17 cellular contexts compared by ENCODE assay signal in the genomic region with DNA sequence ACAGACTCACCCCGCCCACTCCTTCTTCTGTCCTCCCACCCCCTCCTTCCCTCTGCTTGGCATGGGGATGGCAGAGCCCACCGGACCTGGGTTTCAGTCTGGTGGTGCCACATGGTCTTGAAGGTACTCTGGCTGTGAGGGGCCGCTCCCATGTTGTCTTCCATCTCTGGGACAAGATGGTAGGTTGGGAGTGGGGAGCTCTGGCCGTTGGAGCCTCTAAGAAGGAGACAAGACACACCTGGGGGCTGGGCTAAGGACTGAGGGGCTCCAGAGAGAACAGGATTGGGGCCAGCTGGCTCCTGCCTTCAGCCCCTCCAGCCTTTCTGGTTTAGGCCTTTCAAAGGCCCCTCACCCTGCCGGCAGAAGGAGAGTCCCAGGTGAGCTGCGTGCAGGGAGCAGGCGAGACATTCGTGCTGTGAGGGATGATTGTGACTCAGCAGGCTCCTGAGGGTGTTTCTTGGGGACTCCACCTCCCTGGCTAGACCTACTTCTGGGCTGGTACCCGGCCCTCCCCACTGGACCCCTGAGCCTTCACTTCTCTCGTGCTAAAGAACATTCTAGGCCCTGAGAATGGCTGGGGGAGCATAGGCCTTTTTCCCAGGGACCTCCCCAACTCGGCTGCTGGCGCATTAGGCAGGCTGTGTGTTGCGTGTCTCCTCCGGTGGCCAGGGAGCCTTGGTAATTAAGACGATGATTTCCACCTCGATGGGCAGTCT.
"Had no signal": no experiment of that assay in that cellular context is flagged by ENCODE, and none has a peak within 500 bp of the region (broad histone marks: within the 10 kb centered on the region; RNA-seq: fewer than 3 reads in every experiment).

No MANE protein-coding gene starts in this region.

- DNase-seq: activated CD4-positive, alpha-beta T cell treated with anti-CD3 and anti-CD28 coated beads, Interleukin-2, amount 10 ng/mL, durations not matched to agents 24 days and 14 days; activated CD4-positive, CD25-positive, alpha-beta regulatory T cell; activated CD8-positive, alpha-beta memory T cell treated with anti-CD3 and anti-CD28 coated beads, Interleukin-2, amount 50 U/mL, for 48 hours; activated gamma-delta T cell treated with Interleukin-2 at 50 U/mL for 16 hours; activated T-cell treated with anti-CD3 and anti-CD28 coated beads, Interleukin-2, amount 50 U/mL, for 72 hours; effector memory CD8-positive, alpha-beta T cell; heart left ventricle; immature natural killer cell; naive B cell; posterior cingulate gyrus; SJCRH30; stimulated activated naive CD8-positive, alpha-beta T cell treated with anti-CD3 and anti-CD28 coated beads, Interleukin-15, amount 100 ng/mL, for 72 hours; T-helper 2 cell; thyroid gland had no signal

- H3K4me3 ChIP-seq: heart left ventricle, lung, right atrium auricular region, SJCRH30, smooth muscle cell, thyroid gland had no signal

- H3K36me3 ChIP-seq: heart left ventricle, right atrium auricular region, SJCRH30, thyroid gland had no signal

- ATAC-seq: activated T-cell treated with anti-CD3 and anti-CD28 coated beads, Interleukin-2, amount 50 U/mL, for 72 hours; effector memory CD8-positive, alpha-beta T cell; heart left ventricle; stimulated activated naive CD8-positive, alpha-beta T cell treated with anti-CD3 and anti-CD28 coated beads, Interleukin-15, amount 100 ng/mL, for 72 hours had no signal

- H3K4me2 ChIP-seq: smooth muscle cell had no signal

- H3K9me3 ChIP-seq: heart left ventricle, right atrium auricular region, SJCRH30, thyroid gland had no signal

- H3K27ac ChIP-seq: heart left ventricle, SJCRH30, thyroid gland had no signal

- H3K27me3 ChIP-seq: heart left ventricle, right atrium auricular region, SJCRH30, thyroid gland had no signal
